ENCODE assay signal across 1 cellular context in the genomic region with DNA sequence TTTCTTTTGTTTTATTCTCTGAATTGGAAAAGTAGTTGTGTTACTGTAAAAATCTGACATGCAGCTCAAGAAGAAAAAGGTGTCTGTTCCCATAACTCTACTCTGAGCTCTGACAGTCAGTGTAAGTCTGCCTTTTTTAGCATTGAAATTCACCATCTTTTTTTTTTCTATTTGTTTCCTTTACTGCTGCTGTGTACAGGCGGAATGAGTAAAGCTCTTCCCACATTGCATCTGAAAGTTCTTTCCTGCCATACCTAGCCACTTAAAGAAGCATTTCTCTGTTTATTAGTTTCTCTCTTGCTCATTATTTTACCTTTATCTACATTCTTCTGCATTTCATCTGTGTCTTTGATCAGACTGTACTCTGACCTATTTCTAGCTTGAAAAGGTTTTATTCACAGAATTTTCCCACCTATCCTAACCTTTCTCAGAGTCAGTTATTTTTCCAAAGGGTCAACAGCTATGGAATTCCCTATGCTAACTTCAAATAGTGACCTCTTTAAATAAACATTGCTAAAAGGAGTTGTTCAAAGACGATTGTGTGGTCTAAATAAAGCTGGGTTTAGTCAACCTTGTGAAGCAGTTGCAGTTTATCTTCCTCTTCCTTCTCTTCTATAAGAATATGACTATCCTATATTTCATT.
A peak's percentile ranks its signal among the peaks of the same experiment; 100 is the strongest.
TF ChIP-seq lines count a peak whose summit lies in the region.

No MANE protein-coding gene starts in this region.

TF ChIP-seq in HepG2, 621 proteins besides CTCF, POLR2A, EP300 and RAD21 (continued from another document and continues in another):
- TF ChIP-seq PITX1 (CRISPR knock-in tag; IDR thresholded peaks at IDR 0.05): peak; percentile 52
- TF ChIP-seq NFKBIZ (CRISPR knock-in tag; IDR thresholded peaks at IDR 0.05): 0 out of 2 replicates have a peak, but pooled peaks have one; percentile 33
- TF ChIP-seq PTBP1 (IDR thresholded peaks at IDR 0.05; ENCODE audit: low read depth, low read length, poor library complexity, severe bottlenecking): no peak
- TF ChIP-seq, protein P1, sequence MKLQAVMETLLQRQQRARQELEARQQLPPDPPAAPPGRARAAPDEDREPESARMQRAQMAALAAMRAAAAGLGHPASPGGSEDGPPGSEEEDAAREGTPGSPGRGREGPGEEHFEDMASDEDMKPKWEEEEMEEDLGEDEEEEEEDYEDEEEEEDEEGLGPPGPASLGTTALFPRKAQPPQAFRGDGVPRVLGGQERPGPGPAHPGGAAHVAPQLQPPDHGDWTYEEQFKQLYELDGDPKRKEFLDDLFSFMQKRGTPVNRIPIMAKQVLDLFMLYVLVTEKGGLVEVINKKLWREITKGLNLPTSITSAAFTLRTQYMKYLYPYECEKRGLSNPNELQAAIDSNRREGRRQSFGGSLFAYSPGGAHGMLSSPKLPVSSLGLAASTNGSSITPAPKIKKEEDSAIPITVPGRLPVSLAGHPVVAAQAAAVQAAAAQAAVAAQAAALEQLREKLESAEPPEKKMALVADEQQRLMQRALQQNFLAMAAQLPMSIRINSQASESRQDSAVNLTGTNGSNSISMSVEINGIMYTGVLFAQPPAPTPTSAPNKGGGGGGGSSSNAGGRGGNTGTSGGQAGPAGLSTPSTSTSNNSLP (IDR thresholded peaks at IDR 0.05; ENCODE audit: low read depth, low read length): peak; percentile 95
- peak; percentile 97 for TF ChIP-seq HDAC2 (CRISPR knock-in tag; IDR thresholded peaks at IDR 0.05)
- TF ChIP-seq, protein P2, sequence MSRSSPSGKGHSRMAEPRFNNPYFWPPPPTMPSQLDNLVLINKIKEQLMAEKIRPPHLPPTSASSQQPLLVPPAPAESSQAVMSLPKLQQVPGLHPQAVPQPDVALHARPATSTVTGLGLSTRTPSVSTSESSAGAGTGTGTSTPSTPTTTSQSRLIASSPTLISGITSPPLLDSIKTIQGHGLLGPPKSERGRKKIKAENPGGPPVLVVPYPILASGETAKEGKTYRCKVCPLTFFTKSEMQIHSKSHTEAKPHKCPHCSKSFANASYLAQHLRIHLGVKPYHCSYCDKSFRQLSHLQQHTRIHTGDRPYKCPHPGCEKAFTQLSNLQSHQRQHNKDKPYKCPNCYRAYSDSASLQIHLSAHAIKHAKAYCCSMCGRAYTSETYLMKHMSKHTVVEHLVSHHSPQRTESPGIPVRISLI (CRISPR knock-in tag; IDR thresholded peaks at IDR 0.05; ENCODE audit: borderline replicate concordance): peak; percentile 90
- TF ChIP-seq, protein P3, sequence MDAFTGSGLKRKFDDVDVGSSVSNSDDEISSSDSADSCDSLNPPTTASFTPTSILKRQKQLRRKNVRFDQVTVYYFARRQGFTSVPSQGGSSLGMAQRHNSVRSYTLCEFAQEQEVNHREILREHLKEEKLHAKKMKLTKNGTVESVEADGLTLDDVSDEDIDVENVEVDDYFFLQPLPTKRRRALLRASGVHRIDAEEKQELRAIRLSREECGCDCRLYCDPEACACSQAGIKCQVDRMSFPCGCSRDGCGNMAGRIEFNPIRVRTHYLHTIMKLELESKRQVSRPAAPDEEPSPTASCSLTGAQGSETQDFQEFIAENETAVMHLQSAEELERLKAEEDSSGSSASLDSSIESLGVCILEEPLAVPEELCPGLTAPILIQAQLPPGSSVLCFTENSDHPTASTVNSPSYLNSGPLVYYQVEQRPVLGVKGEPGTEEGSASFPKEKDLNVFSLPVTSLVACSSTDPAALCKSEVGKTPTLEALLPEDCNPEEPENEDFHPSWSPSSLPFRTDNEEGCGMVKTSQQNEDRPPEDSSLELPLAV (CRISPR knock-in tag; conservative IDR thresholded peaks at IDR 0.05; ENCODE audit: low read depth): no peak
- TF ChIP-seq, protein P4, sequence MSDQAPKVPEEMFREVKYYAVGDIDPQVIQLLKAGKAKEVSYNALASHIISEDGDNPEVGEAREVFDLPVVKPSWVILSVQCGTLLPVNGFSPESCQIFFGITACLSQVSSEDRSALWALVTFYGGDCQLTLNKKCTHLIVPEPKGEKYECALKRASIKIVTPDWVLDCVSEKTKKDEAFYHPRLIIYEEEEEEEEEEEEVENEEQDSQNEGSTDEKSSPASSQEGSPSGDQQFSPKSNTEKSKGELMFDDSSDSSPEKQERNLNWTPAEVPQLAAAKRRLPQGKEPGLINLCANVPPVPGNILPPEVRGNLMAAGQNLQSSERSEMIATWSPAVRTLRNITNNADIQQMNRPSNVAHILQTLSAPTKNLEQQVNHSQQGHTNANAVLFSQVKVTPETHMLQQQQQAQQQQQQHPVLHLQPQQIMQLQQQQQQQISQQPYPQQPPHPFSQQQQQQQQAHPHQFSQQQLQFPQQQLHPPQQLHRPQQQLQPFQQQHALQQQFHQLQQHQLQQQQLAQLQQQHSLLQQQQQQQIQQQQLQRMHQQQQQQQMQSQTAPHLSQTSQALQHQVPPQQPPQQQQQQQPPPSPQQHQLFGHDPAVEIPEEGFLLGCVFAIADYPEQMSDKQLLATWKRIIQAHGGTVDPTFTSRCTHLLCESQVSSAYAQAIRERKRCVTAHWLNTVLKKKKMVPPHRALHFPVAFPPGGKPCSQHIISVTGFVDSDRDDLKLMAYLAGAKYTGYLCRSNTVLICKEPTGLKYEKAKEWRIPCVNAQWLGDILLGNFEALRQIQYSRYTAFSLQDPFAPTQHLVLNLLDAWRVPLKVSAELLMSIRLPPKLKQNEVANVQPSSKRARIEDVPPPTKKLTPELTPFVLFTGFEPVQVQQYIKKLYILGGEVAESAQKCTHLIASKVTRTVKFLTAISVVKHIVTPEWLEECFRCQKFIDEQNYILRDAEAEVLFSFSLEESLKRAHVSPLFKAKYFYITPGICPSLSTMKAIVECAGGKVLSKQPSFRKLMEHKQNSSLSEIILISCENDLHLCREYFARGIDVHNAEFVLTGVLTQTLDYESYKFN (CRISPR knock-in tag; conservative IDR thresholded peaks at IDR 0.05): peak; percentile 97
- TF ChIP-seq ZNF460 (CRISPR knock-in tag; IDR thresholded peaks at IDR 0.05; ENCODE audit: borderline replicate concordance): no peak
- TF ChIP-seq, protein P5, sequence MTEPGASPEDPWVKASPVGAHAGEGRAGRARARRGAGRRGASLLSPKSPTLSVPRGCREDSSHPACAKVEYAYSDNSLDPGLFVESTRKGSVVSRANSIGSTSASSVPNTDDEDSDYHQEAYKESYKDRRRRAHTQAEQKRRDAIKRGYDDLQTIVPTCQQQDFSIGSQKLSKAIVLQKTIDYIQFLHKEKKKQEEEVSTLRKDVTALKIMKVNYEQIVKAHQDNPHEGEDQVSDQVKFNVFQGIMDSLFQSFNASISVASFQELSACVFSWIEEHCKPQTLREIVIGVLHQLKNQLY (CRISPR knock-in tag; IDR thresholded peaks at IDR 0.05): 0 out of 2 replicates have a peak, but pooled peaks have one; percentile 20
- peak; percentile 84 for TF ChIP-seq KAT8 (CRISPR knock-in tag; IDR thresholded peaks at IDR 0.05)
- TF ChIP-seq, protein P6, sequence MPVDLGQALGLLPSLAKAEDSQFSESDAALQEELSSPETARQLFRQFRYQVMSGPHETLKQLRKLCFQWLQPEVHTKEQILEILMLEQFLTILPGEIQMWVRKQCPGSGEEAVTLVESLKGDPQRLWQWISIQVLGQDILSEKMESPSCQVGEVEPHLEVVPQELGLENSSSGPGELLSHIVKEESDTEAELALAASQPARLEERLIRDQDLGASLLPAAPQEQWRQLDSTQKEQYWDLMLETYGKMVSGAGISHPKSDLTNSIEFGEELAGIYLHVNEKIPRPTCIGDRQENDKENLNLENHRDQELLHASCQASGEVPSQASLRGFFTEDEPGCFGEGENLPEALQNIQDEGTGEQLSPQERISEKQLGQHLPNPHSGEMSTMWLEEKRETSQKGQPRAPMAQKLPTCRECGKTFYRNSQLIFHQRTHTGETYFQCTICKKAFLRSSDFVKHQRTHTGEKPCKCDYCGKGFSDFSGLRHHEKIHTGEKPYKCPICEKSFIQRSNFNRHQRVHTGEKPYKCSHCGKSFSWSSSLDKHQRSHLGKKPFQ (CRISPR knock-in tag; IDR thresholded peaks at IDR 0.05; ENCODE audit: insufficient replicate concordance): no peak
- no peak for TF ChIP-seq MEIS1 (CRISPR knock-in tag; IDR thresholded peaks at IDR 0.05; ENCODE audit: borderline replicate concordance)
- TF ChIP-seq ZNF251 (CRISPR knock-in tag; IDR thresholded peaks at IDR 0.05): no peak
- TF ChIP-seq ZNF614 (CRISPR knock-in tag; IDR thresholded peaks at IDR 0.05; ENCODE audit: borderline replicate concordance): peak; percentile 77; the same call in 1 of the 2 replicates
- TF ChIP-seq RORA (CRISPR knock-in tag; IDR thresholded peaks at IDR 0.05): 0 out of 2 replicates have a peak, but pooled peaks have one; percentile 67
- no peak for TF ChIP-seq KLF9 (CRISPR knock-in tag; IDR thresholded peaks at IDR 0.05; ENCODE audit: low read depth)
- TF ChIP-seq, protein P7, sequence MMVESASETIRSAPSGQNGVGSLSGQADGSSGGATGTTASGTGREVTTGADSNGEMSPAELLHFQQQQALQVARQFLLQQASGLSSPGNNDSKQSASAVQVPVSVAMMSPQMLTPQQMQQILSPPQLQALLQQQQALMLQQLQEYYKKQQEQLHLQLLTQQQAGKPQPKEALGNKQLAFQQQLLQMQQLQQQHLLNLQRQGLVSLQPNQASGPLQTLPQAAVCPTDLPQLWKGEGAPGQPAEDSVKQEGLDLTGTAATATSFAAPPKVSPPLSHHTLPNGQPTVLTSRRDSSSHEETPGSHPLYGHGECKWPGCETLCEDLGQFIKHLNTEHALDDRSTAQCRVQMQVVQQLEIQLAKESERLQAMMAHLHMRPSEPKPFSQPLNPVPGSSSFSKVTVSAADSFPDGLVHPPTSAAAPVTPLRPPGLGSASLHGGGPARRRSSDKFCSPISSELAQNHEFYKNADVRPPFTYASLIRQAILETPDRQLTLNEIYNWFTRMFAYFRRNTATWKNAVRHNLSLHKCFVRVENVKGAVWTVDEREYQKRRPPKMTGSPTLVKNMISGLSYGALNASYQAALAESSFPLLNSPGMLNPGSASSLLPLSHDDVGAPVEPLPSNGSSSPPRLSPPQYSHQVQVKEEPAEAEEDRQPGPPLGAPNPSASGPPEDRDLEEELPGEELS (CRISPR knock-in tag; IDR thresholded peaks at IDR 0.05): peak; percentile 98
- TF ChIP-seq, protein P8, sequence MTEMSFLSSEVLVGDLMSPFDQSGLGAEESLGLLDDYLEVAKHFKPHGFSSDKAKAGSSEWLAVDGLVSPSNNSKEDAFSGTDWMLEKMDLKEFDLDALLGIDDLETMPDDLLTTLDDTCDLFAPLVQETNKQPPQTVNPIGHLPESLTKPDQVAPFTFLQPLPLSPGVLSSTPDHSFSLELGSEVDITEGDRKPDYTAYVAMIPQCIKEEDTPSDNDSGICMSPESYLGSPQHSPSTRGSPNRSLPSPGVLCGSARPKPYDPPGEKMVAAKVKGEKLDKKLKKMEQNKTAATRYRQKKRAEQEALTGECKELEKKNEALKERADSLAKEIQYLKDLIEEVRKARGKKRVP (CRISPR knock-in tag; IDR thresholded peaks at IDR 0.05): peak in 1 of 2 experiments; percentile 72; a peak in 2 of 4 replicates
- TF ChIP-seq SMAD3 (CRISPR knock-in tag; IDR thresholded peaks at IDR 0.05): peak; percentile 96
- TF ChIP-seq ZNF761 (CRISPR knock-in tag; conservative IDR thresholded peaks at IDR 0.05): peak; percentile 32; the same call in 1 of the 2 replicates
- TF ChIP-seq ZNF598 (CRISPR knock-in tag; IDR thresholded peaks at IDR 0.05; ENCODE audit: borderline replicate concordance): no peak
- TF ChIP-seq ZFP90 (CRISPR knock-in tag; IDR thresholded peaks at IDR 0.05; ENCODE audit: borderline replicate concordance): peak; percentile 47; the same call in 1 of the 2 replicates
- TF ChIP-seq NR2F6 (IDR thresholded peaks at IDR 0.05): peak; percentile 99
- TF ChIP-seq NR2F6 (CRISPR knock-in tag; IDR thresholded peaks at IDR 0.05): peak; percentile 96
- peak; percentile 49; the same call in 1 of the 2 replicates for TF ChIP-seq SRF (IDR thresholded peaks at IDR 0.05; ENCODE audit: low read depth, low read length)
- peak; percentile 97 for TF ChIP-seq MBD4 (IDR thresholded peaks at IDR 0.05; ENCODE audit: borderline replicate concordance, low read length)
- peak; percentile 45; the same call in 1 of the 2 replicates for TF ChIP-seq GATAD1 (CRISPR knock-in tag; IDR thresholded peaks at IDR 0.05)
- TF ChIP-seq, protein P9, sequence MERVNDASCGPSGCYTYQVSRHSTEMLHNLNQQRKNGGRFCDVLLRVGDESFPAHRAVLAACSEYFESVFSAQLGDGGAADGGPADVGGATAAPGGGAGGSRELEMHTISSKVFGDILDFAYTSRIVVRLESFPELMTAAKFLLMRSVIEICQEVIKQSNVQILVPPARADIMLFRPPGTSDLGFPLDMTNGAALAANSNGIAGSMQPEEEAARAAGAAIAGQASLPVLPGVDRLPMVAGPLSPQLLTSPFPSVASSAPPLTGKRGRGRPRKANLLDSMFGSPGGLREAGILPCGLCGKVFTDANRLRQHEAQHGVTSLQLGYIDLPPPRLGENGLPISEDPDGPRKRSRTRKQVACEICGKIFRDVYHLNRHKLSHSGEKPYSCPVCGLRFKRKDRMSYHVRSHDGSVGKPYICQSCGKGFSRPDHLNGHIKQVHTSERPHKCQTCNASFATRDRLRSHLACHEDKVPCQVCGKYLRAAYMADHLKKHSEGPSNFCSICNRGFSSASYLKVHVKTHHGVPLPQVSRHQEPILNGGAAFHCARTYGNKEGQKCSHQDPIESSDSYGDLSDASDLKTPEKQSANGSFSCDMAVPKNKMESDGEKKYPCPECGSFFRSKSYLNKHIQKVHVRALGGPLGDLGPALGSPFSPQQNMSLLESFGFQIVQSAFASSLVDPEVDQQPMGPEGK (CRISPR knock-in tag; IDR thresholded peaks at IDR 0.05): no peak; the same call in 1 of the 2 replicates
- TF ChIP-seq, protein P10, sequence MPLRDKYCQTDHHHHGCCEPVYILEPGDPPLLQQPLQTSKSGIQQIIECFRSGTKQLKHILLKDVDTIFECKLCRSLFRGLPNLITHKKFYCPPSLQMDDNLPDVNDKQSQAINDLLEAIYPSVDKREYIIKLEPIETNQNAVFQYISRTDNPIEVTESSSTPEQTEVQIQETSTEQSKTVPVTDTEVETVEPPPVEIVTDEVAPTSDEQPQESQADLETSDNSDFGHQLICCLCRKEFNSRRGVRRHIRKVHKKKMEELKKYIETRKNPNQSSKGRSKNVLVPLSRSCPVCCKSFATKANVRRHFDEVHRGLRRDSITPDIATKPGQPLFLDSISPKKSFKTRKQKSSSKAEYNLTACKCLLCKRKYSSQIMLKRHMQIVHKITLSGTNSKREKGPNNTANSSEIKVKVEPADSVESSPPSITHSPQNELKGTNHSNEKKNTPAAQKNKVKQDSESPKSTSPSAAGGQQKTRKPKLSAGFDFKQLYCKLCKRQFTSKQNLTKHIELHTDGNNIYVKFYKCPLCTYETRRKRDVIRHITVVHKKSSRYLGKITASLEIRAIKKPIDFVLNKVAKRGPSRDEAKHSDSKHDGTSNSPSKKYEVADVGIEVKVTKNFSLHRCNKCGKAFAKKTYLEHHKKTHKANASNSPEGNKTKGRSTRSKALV (CRISPR knock-in tag; IDR thresholded peaks at IDR 0.05): peak; percentile 76
- TF ChIP-seq, protein P11, sequence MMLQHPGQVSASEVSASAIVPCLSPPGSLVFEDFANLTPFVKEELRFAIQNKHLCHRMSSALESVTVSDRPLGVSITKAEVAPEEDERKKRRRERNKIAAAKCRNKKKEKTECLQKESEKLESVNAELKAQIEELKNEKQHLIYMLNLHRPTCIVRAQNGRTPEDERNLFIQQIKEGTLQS (CRISPR knock-in tag; IDR thresholded peaks at IDR 0.05): peak; percentile 59; the same call in 1 of the 2 replicates
- TF ChIP-seq, protein P12, sequence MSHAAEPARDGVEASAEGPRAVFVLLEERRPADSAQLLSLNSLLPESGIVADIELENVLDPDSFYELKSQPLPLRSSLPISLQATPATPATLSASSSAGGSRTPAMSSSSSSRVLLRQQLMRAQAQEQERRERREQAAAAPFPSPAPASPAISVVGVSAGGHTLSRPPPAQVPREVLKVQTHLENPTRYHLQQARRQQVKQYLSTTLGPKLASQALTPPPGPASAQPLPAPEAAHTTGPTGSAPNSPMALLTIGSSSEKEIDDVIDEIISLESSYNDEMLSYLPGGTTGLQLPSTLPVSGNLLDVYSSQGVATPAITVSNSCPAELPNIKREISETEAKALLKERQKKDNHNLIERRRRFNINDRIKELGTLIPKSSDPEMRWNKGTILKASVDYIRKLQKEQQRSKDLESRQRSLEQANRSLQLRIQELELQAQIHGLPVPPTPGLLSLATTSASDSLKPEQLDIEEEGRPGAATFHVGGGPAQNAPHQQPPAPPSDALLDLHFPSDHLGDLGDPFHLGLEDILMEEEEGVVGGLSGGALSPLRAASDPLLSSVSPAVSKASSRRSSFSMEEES (CRISPR knock-in tag; IDR thresholded peaks at IDR 0.05): peak; percentile 36; the same call in 1 of the 2 replicates
- TF ChIP-seq JUND (CRISPR knock-in tag; IDR thresholded peaks at IDR 0.05): peak; percentile 46; the same call in 1 of the 2 replicates
